ENCODE assay signal across 8 cellular contexts in genomic region chr16:12661656-12662172, GRCh38.
A peak's percentile ranks its signal among the peaks of the same experiment; 100 is the strongest.
DNase-seq lines count a peak whose midpoint lies in the region; FAIRE-seq and TF ChIP-seq lines count a peak whose summit lies in the region.
"Had no signal": no experiment of that assay in that cellular context is flagged by ENCODE, and none has a peak within 500 bp of the region (broad histone marks: within the 10 kb centered on the region; RNA-seq: fewer than 3 reads in every experiment).

No MANE protein-coding gene starts in this region.

- H3K27me3 Mint-ChIP-seq in astrocyte (ENCODE audit: low read depth, unreplicated experiment), result no peaks in the 10 kb centered on the region

- H3K9me3 Mint-ChIP-seq in astrocyte (ENCODE audit: unreplicated experiment), result peaks cover 2% of the 10 kb centered on the region

- peaks cover 2% of the 10 kb centered on the region for H3K4me1 Mint-ChIP-seq in astrocyte (ENCODE audit: low read depth, unreplicated experiment)

- H3K4me2 ChIP-seq in astrocyte (ENCODE audit: low read length), result no peak overlapping the region

- no peaks in the 10 kb centered on the region for H3K27me3 ChIP-seq in H7 (ENCODE audit: control insufficient read depth, insufficient read depth, low read length)
- no peaks in the 10 kb centered on the region for H3K27me3 ChIP-seq in astrocyte (ENCODE audit: insufficient read depth, low read length)

- no peak overlapping the region for H3K4me3 ChIP-seq in H7 (ENCODE audit: insufficient read depth, low read depth, low read length)
- H3K4me3 ChIP-seq in astrocyte (ENCODE audit: insufficient read depth, low read depth, low read length), result no peak overlapping the region

- H3K4me1 ChIP-seq in astrocyte (ENCODE audit: insufficient read depth, low read length), result no peaks in the 10 kb centered on the region

- H2AFZ ChIP-seq in astrocyte (ENCODE audit: low read depth, low read length), result no peak overlapping the region

- no peak for TF ChIP-seq CTCF in astrocyte (IDR thresholded peaks at IDR 0.05; ENCODE audit: insufficient read depth, low read depth, low read length)

- peaks cover 11% of the 10 kb centered on the region for H3K36me3 Mint-ChIP-seq in astrocyte (ENCODE audit: low read depth, unreplicated experiment)

- H4K20me1 ChIP-seq in astrocyte (ENCODE audit: insufficient read depth, low read length), result no peaks in the 10 kb centered on the region

- H3K9me3 ChIP-seq in astrocyte (ENCODE audit: insufficient read depth, low read depth, low read length), result no peaks in the 10 kb centered on the region

- H3K27ac Mint-ChIP-seq in astrocyte (ENCODE audit: unreplicated experiment), result no peak overlapping the region

- no peak overlapping the region for H3K27ac ChIP-seq in astrocyte (ENCODE audit: low read depth, low read length)

- no peak overlapping the region for H3K9ac ChIP-seq in astrocyte (ENCODE audit: low read length)

- FAIRE-seq in astrocyte (lab: Jason Lieb, UNC), result no peak

- H3K4me3 Mint-ChIP-seq in astrocyte (ENCODE audit: unreplicated experiment), result peak overlapping the region; percentile 31
- H3K4me3 Mint-ChIP-seq: activated T-cell treated with anti-CD3 and anti-CD28 coated beads, Interleukin-2, amount 50 U/mL, for 4 hours had no signal

- DNase-seq in H7, result peak; percentile 72
- peak; percentile 33 for DNase-seq in MV-4-11 (lab: John Stamatoyannopoulos, UW)
- no peak for DNase-seq in astrocyte (ENCODE audit: low read depth)
- peak; percentile 41 for DNase-seq in mesenteric fat pad (ENCODE audit: low spot score)
- no peak for DNase-seq in medulla oblongata (ENCODE audit: extremely low spot score)
- no peak for DNase-seq in HPDE6-E6E7 (ENCODE audit: extremely low spot score)
- no peak for DNase-seq in SHP77 (lab: John Stamatoyannopoulos, UW)
- DNase-seq: activated T-cell treated with anti-CD3 and anti-CD28 coated beads, Interleukin-2, amount 50 U/mL, for 4 hours had no signal

- no peaks in the 10 kb centered on the region for H3K36me3 ChIP-seq in H7 (replicated peaks; ENCODE audit: control insufficient read depth, insufficient read depth, low read length)
- H3K36me3 ChIP-seq in astrocyte (ENCODE audit: insufficient read depth, low read length), result no peaks in the 10 kb centered on the region

- H3K79me2 ChIP-seq in astrocyte (ENCODE audit: insufficient read depth, low read length), result no peaks in the 10 kb centered on the region

Comparison
In these comparisons a context has a peak if more than half of its experiments do, and no peak if none do; other contexts are left out.
1. DNase-seq: peak in H7 (single experiment), MV-4-11 (single experiment) and mesenteric fat pad (single experiment); none in astrocyte (single experiment), medulla oblongata (single experiment), HPDE6-E6E7 (single experiment) and SHP77 (0 of 2).